In genomic region chr5:83475540-83476469, GRCh38 we compare ENCODE assay signal across 13 cellular contexts. TPM values are rescaled to one million over a fixed set of nuclear protein-coding genes. Genes with fewer than 3 reads are reported as not detected.
DNase-seq lines count a peak whose midpoint lies in the region; TF ChIP-seq lines count a peak whose summit lies in the region.
"Had no signal": no experiment of that assay in that cellular context is flagged by ENCODE, and none has a peak within 500 bp of the region (broad histone marks: within the 10 kb centered on the region; RNA-seq: fewer than 3 reads in every experiment).

No MANE protein-coding gene starts in this region.

- DNase-seq in AG04450 (ENCODE audit: low read depth, low spot score): peak; percentile 74
- DNase-seq in NCI-H2107 (lab: John Stamatoyannopoulos, UW): no peak
- no peak for DNase-seq in activated gamma-delta T cell (lab: John Stamatoyannopoulos, UW)
- DNase-seq in NCI-H1048 (lab: John Stamatoyannopoulos, UW): no peak
- no peak for DNase-seq in NCI-H2196 (lab: John Stamatoyannopoulos, UW; ENCODE audit: unreplicated experiment)
- DNase-seq: dorsolateral prefrontal cortex; GOT3; NCI-H1092 treated with DMSO at 0.1 percent for 48 hours; stimulated activated CD4-positive, alpha-beta T cell treated with anti-CD3 and anti-CD28 coated beads, Interleukin-12 subunit alpha, Interleukin-12 subunit beta, amount 100 ng/mL, for 4 hours; T1000 had no signal

- POLR2A ChIA-PET in AG04450 (lab: Yijun Ruan, JAX): interaction anchor here (0.8 to 2.6 kb wide), 5 partner anchors 13 to 111 kb away, joined by 3 to 17 read pairs (median 5); no protein-coding TSS in a partner anchor

- H3K4me3 Mint-ChIP-seq in dendritic cell treated with granulocyte-macrophage colony-stimulating factor and Interleukin-4, amounts not matched to agents 40 ng/mL and 50 ng/mL, for 4 days: peak overlapping the region; percentile 94

- peak overlapping the region; percentile 81 for H3K9ac ChIP-seq in HUES6 (ENCODE audit: low read length)
- H3K9ac ChIP-seq in mucosa of rectum (ENCODE audit: low read depth in 1 of 2, low read length in 2 of 2): peak overlapping the region in 1 of 2 donors; percentile 7

- peak overlapping the region; percentile 92 for H3K4me3 ChIP-seq in AG04450 (ENCODE audit: low read depth, low read length)
- H3K4me3 ChIP-seq in HUES6 (ENCODE audit: low read depth, low read length): peak overlapping the region; percentile 95
- H3K4me3 ChIP-seq in mucosa of rectum (ENCODE audit: low read length in 2 of 2): no peak overlapping the region

- H3K27ac ChIP-seq in AG04450 (ENCODE audit: low read depth, low read length) (peak overlapping the region; percentile 58), HUES6 (ENCODE audit: low read depth, low read length) (peak overlapping the region; percentile 85), mucosa of rectum (ENCODE audit: low read depth in 2 of 2, low read length in 2 of 2) (peak overlapping the region; percentile 56 to 60)

- peaks cover 21% of the 10 kb centered on the region for H3K36me3 ChIP-seq in HUES6 (ENCODE audit: control insufficient read depth, insufficient read depth, low read length)
- no peaks in the 10 kb centered on the region for H3K36me3 ChIP-seq in mucosa of rectum (ENCODE audit: control insufficient read depth in 2 of 2, insufficient read depth in 2 of 2, low read length in 2 of 2)

- peaks cover 11% of the 10 kb centered on the region for H3K27me3 Mint-ChIP-seq in dendritic cell treated with granulocyte-macrophage colony-stimulating factor and Interleukin-4, amounts not matched to agents 40 ng/mL and 50 ng/mL, for 4 days

- H3K27me3 ChIP-seq in AG04450 (ENCODE audit: control insufficient read depth, insufficient read depth, low read length): no peaks in the 10 kb centered on the region
- no peaks in the 10 kb centered on the region for H3K27me3 ChIP-seq in HUES6 (ENCODE audit: control insufficient read depth, insufficient read depth, low read length)
- peaks cover 27 to 46% of the 10 kb centered on the region in 2 donors for H3K27me3 ChIP-seq in mucosa of rectum (ENCODE audit: control insufficient read depth in 2 of 2, insufficient read depth in 2 of 2, low read length in 2 of 2)

- H3K27ac Mint-ChIP-seq in dendritic cell treated with granulocyte-macrophage colony-stimulating factor and Interleukin-4, amounts not matched to agents 40 ng/mL and 50 ng/mL, for 4 days: peak overlapping the region; percentile 96

- intact Hi-C loops in dendritic cell treated with granulocyte-macrophage colony-stimulating factor and Interleukin-4, amounts not matched to agents 40 ng/mL and 50 ng/mL, for 4 days (cut with micrococcal nuclease): loop anchor here (10.0 kb wide), 1 partner anchor 1201 kb away; the partner anchor contains the start of gene RPS23

- no peaks in the 10 kb centered on the region for H3K9me3 Mint-ChIP-seq in dendritic cell treated with granulocyte-macrophage colony-stimulating factor and Interleukin-4, amounts not matched to agents 40 ng/mL and 50 ng/mL, for 4 days

- TF ChIP-seq CTCF in AG04450 (IDR thresholded peaks at IDR 0.05; ENCODE audit: low read depth, low read length): no peak

- no peaks in the 10 kb centered on the region; the same call in 1 of the 2 replicates for H3K9me3 ChIP-seq in AG04450 (ENCODE audit: control insufficient read depth, insufficient read depth, low read length)
- H3K9me3 ChIP-seq in HUES6 (ENCODE audit: control insufficient read depth, insufficient read depth, low read depth, low read length): no peaks in the 10 kb centered on the region
- no peaks in the 10 kb centered on the region for H3K9me3 ChIP-seq in mucosa of rectum (ENCODE audit: control insufficient read depth in 2 of 2, low read length in 2 of 2)

- H3K4me1 Mint-ChIP-seq in dendritic cell treated with granulocyte-macrophage colony-stimulating factor and Interleukin-4, amounts not matched to agents 40 ng/mL and 50 ng/mL, for 4 days (ENCODE audit: low read depth): peaks cover 58% of the 10 kb centered on the region

- H3K36me3 Mint-ChIP-seq in dendritic cell treated with granulocyte-macrophage colony-stimulating factor and Interleukin-4, amounts not matched to agents 40 ng/mL and 50 ng/mL, for 4 days (ENCODE audit: low read depth): peaks cover 22% of the 10 kb centered on the region

- CTCF ChIA-PET in AG04450 (lab: Charles Lee): interaction anchor here (0.7 to 1.3 kb wide), 6 partner anchors 28 to 1164 kb away, joined by 3 to 10 read pairs (median 4); no protein-coding TSS in a partner anchor

- H3K4me1 ChIP-seq in HUES6 (ENCODE audit: control insufficient read depth, insufficient read depth, low read length) (peaks cover 28% of the 10 kb centered on the region), mucosa of rectum (ENCODE audit: control insufficient read depth in 2 of 2, insufficient read depth in 2 of 2, low read length in 2 of 2) (peaks cover 8 to 16% of the 10 kb centered on the region in 2 donors)

RNA-seq across cellular contexts. Expression of gene VCAN, which starts 4.3 kb away (rescaled TPM):
- 148 and 171 TPM in 2 replicates for polyA plus RNA-seq in AG04450 (2011; rRNA removed)
- polyA minus RNA-seq in AG04450 (2011; rRNA and poly(A)+ RNA removed): 403 and 406 TPM in 2 replicates

Comparison
In these comparisons a context has a peak if more than half of its experiments do, and no peak if none do; other contexts are left out.
1. H3K4me3 ChIP-seq: peak in AG04450 (single experiment) and HUES6 (single experiment); none in mucosa of rectum (0 of 2).
2. Peak in every context shown above with its lines, with median percentiles within 50 percentile points of each other: H3K27ac ChIP-seq.